In the genomic region with DNA sequence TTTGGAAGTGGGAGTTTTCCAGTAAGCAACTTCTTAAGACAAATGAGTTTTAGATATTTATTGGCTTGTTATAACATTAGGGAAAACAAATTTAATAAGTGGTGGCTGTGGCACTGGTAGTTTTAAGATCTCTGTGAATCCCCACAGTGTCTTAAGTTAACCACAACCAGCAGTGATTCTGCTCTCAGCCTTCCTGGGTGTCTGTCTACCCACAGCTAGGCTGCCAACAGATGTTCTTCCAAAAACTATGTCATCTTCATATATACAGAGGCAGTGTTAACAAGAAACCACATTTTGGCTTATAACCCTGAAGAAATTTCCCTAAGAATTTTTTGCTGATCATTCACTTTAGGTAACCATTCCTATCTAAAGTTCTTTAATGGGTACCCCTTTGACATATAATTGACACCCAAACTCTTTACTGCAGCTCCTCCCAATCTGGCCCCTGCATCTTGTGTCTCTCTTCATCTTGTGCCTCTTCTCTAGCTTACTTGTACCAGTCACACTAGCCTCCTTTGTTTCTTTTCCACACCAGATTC, we compare ENCODE assay signal across 1 cellular context.
TF ChIP-seq lines count a peak whose summit lies in the region.

No MANE protein-coding gene starts in this region.

TF ChIP-seq in GM12878, 131 proteins besides CTCF, POLR2A, EP300 and RAD21:
- TF ChIP-seq HDAC2 (IDR thresholded peaks at IDR 0.05): no peak
- no peak for TF ChIP-seq BHLHE40 (IDR thresholded peaks at IDR 0.05; ENCODE audit: borderline replicate concordance in 1 of 2, low read depth in 2 of 2, low read length in 1 of 2)
- TF ChIP-seq IRF5 (IDR thresholded peaks at IDR 0.05; ENCODE audit: borderline replicate concordance): no peak
- TF ChIP-seq RUNX3 (IDR thresholded peaks at IDR 0.05; ENCODE audit: low read length): peak; percentile 78
- no peak for TF ChIP-seq USF2 (IDR thresholded peaks at IDR 0.05; ENCODE audit: borderline replicate concordance, low read depth, low read length)
- no peak for TF ChIP-seq IKZF1 (conservative IDR thresholded peaks at IDR 0.05)
- TF ChIP-seq LARP7 (IDR thresholded peaks at IDR 0.05): no peak
- no peak for TF ChIP-seq ZBTB4 (CRISPR knock-in tag; IDR thresholded peaks at IDR 0.05)
- TF ChIP-seq MXI1 (IDR thresholded peaks at IDR 0.05; ENCODE audit: low read depth, low read length): no peak
- TF ChIP-seq EED (IDR thresholded peaks at IDR 0.05; ENCODE audit: low read depth): 0 out of 2 replicates have a peak, but pooled peaks have one; percentile 21
- TF ChIP-seq ATF2 (IDR thresholded peaks at IDR 0.05; ENCODE audit: low read length): no peak
